Comparison of ENCODE assay signal across 8 cellular contexts in the genomic region with DNA sequence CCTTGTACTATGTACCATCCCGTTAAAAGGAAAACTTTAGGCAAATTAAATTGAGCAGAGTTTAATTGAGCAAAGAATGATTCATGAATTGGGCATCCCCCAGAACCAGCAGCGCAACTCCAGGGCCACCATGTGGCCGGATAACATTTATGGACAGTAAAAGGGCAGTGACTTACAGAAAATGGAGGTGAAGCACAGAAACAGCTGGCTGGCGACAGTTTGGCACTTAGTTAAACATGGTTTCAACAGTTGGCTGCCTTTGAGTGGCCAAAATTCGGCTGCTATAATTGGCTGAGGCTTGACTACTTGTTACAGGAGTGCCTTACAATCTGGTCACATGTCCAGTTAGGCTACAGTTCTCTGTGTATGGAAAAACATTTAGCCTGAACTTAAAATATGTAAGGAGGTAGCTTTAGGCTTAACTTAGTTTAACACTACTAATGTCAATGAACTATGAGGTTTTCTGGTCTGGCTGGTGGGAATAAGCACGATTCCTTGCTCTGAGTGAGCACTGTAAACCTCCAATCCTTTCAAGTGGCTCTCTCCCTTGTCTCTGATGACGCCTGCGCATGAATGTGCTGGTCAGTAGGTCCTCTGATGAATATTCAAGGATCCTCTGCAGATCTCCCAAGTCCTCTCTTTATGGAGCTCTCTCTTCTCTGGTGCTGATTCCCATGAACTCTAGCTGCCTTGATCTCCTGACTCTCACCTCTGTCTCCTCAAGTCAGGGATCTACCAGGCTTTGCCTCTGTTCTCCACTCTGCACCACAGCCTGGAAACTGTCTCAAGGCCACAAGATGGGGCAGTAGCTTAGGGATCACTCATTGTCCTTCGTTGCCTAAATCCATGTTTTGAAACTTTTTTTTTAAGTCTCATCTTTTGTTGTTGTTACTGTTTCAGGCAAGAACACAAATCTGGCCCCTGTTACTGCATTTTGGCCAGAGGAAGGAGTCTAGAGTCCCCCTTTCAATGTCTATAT. TPM values are rescaled to one million over a fixed set of nuclear protein-coding genes. Genes with fewer than 3 reads are reported as not detected.
A peak's percentile ranks its signal among the peaks of the same experiment; 100 is the strongest.
DNase-seq lines count a peak whose midpoint lies in the region; ATAC-seq and TF ChIP-seq lines count a peak whose summit lies in the region.

No MANE protein-coding gene starts in this region.

- no peak overlapping the region for H3K4me3 Mint-ChIP-seq in CD8-positive, alpha-beta memory T cell

- H3K36me3 Mint-ChIP-seq in CD8-positive, alpha-beta memory T cell = peaks cover 0 to 1% (median 0%) of the 10 kb centered on the region in 3 donors

- H3K27ac ChIP-seq in CD8-positive, alpha-beta memory T cell (ENCODE audit: low read depth, low read length) = no peak overlapping the region

- no peaks in the 10 kb centered on the region for H3K9me3 Mint-ChIP-seq in CD8-positive, alpha-beta memory T cell

- peaks cover 9 to 41% of the 10 kb centered on the region in 2 donors for H3K27me3 Mint-ChIP-seq in CD8-positive, alpha-beta memory T cell

- CTCF ChIA-PET in CD8-positive, alpha-beta memory T cell (lab: Charles Lee) = no interaction called here

- H3K4me3 ChIP-seq in GM12864 (ENCODE audit: low read depth, low read length) = no peak overlapping the region
- no peak overlapping the region for H3K4me3 ChIP-seq in CD8-positive, alpha-beta memory T cell (ENCODE audit: low read length)

- peaks cover 0 to 3% (median 0%) of the 10 kb centered on the region in 3 donors for H3K4me1 Mint-ChIP-seq in CD8-positive, alpha-beta memory T cell

- no peaks in the 10 kb centered on the region for H3K36me3 ChIP-seq in CD8-positive, alpha-beta memory T cell (ENCODE audit: insufficient read depth, low read length)

- POLR2A ChIA-PET in CD8-positive, alpha-beta memory T cell (lab: Charles Lee) = no interaction called here

- ATAC-seq in omental fat pad (ENCODE audit: low FRiP score) (peak; percentile 71), HG03095 (IDR thresholded peaks at IDR 0.05; ENCODE audit: unreplicated experiment) (no peak), GM18867 (IDR thresholded peaks at IDR 0.05; ENCODE audit: unreplicated experiment) (no peak)

- H3K27ac Mint-ChIP-seq in CD8-positive, alpha-beta memory T cell = no peak overlapping the region

- H3K9me3 ChIP-seq in CD8-positive, alpha-beta memory T cell (ENCODE audit: low read length) = no peaks in the 10 kb centered on the region

- TF ChIP-seq CTCF in GM12864 (IDR thresholded peaks at IDR 0.05; ENCODE audit: low read depth, low read length, missing control alignments) = peak; percentile 26
- no peak for TF ChIP-seq CTCF in omental fat pad (IDR thresholded peaks at IDR 0.05)

- no peaks in the 10 kb centered on the region for H3K27me3 ChIP-seq in CD8-positive, alpha-beta memory T cell (ENCODE audit: insufficient read depth, low read length, poor library complexity, severe bottlenecking)

- DNase-seq in GM12864 (ENCODE audit: low read depth) (no peak), OCI-M1 (lab: John Stamatoyannopoulos, UW) (peak; percentile 90), erythroblast (lab: John Stamatoyannopoulos, UW) (peak; percentile 58 to 60), omental fat pad (ENCODE audit: low spot score) (no peak)
- DNase-seq in activated CD8-positive, alpha-beta memory T cell treated with anti-CD3 and anti-CD28 coated beads, Interleukin-2, amount 50 U/mL, for 4 hours = no peak
- DNase-seq in CD8-positive, alpha-beta memory T cell = no peak

- H3K4me1 ChIP-seq in CD8-positive, alpha-beta memory T cell (ENCODE audit: insufficient read depth, low read length) = no peaks in the 10 kb centered on the region

- TF ChIP-seq POLR2A in erythroblast (IDR thresholded peaks at IDR 0.05; ENCODE audit: low read length) = no peak

RNA-seq across cellular contexts. Expression of gene RAB31, which starts 24.4 kb away (rescaled TPM):
- 10 to 100 TPM; 51.1 to 79.3 (median 67.9) TPM for total RNA-seq in omental fat pad
- total RNA-seq in CD8-positive, alpha-beta memory T cell = 1 to 10 TPM in 1 of 2 experiments, under 1 TPM in 1; 0.57 to 1.1 TPM
- 4.7 TPM for polyA plus RNA-seq in CD8-positive, alpha-beta memory T cell

Comparison
In these comparisons a context has a peak if more than half of its experiments do, and no peak if none do; other contexts are left out.
1. DNase-seq: peak in OCI-M1 (single experiment) and erythroblast (2 of 2); none in GM12864 (single experiment), omental fat pad (single experiment), activated CD8-positive, alpha-beta memory T cell treated with anti-CD3 and anti-CD28 coated beads, Interleukin-2, amount 50 U/mL, for 4 hours (single experiment) and CD8-positive, alpha-beta memory T cell (0 of 5).
2. RNA of gene RAB31, which starts 24.4 kb away (total RNA-seq): 51.1 to 79.3 TPM in omental fat pad; 0.57 to 1.1 TPM in CD8-positive, alpha-beta memory T cell; every median in the first group is over 10 times any median in the second.